ENCODE assay signal across 13 cellular contexts in the genomic region with DNA sequence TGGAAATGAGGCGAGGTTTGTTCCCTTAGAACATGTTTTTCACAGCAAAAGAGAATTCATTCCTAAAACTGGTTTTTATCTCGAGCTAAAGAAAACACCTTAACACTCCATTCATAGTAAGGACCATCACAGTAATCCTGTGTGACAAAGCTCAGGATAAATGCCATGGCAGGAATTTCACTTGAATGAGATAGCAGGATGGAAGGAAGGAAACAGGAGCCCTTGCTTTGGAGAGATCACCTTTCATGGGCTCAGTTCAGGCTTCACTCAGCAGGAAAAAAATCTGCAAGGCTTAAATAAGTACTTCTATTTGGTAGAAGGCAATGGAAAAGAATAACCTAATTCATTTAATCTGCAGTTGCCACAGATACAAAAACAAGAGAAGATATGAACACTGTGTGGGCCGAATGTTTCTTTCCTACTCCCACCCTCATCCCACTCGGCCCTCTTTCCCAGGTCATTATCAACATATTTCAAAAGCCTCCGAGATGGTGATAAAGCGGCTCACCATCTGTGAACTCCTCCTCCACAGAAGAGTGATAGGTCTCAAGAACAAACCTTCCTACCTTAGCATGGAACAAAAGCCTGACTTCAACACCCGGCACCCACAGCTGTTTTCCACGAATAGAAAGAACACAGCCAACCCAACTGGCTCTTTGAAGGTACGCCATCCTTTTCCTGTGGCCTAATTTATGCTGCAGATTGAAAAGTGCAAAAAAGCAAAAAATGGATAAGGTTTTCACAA. TPM values are rescaled to one million over a fixed set of nuclear protein-coding genes. Genes with fewer than 3 reads are reported as not detected.
A peak's percentile ranks its signal among the peaks of the same experiment; 100 is the strongest.
DNase-seq lines count a peak whose midpoint lies in the region; ATAC-seq lines count a peak whose summit lies in the region.
"Had no signal": no experiment of that assay in that cellular context is flagged by ENCODE, and none has a peak within 500 bp of the region (broad histone marks: within the 10 kb centered on the region; RNA-seq: fewer than 3 reads in every experiment).

No MANE protein-coding gene starts in this region.

- peaks cover 57% of the 10 kb centered on the region for H3K36me3 Mint-ChIP-seq in activated CD4-positive, alpha-beta T cell treated with anti-CD3 and anti-CD28 coated beads for 36 hours (ENCODE audit: low read depth)
- peaks cover 42% of the 10 kb centered on the region for H3K36me3 Mint-ChIP-seq in activated CD4-positive, alpha-beta memory T cell treated with anti-CD3 and anti-CD28 coated beads for 36 hours
- peaks cover 11% of the 10 kb centered on the region for H3K36me3 Mint-ChIP-seq in effector memory CD8-positive, alpha-beta T cell (ENCODE audit: insufficient read depth)

- peaks cover 60% of the 10 kb centered on the region for H3K4me1 Mint-ChIP-seq in activated CD4-positive, alpha-beta T cell treated with anti-CD3 and anti-CD28 coated beads for 36 hours
- H3K4me1 Mint-ChIP-seq in activated CD4-positive, alpha-beta memory T cell treated with anti-CD3 and anti-CD28 coated beads for 36 hours (ENCODE audit: low read depth): peaks cover 60% of the 10 kb centered on the region
- peaks cover 3 to 50% of the 10 kb centered on the region in 2 donors for H3K4me1 Mint-ChIP-seq in effector memory CD8-positive, alpha-beta T cell (ENCODE audit: low read depth in 2 of 2)

- POLR2A ChIA-PET in activated CD4-positive, alpha-beta T cell treated with anti-CD3 and anti-CD28 coated beads for 36 hours (lab: Charles Lee): no interaction called here
- POLR2A ChIA-PET in activated CD4-positive, alpha-beta memory T cell treated with anti-CD3 and anti-CD28 coated beads for 36 hours (lab: Charles Lee): no interaction called here

- H3K9me3 Mint-ChIP-seq in activated CD4-positive, alpha-beta T cell treated with anti-CD3 and anti-CD28 coated beads for 36 hours (ENCODE audit: low read depth): no peaks in the 10 kb centered on the region
- H3K9me3 Mint-ChIP-seq in activated CD4-positive, alpha-beta memory T cell treated with anti-CD3 and anti-CD28 coated beads for 36 hours: no peaks in the 10 kb centered on the region
- no peaks in the 10 kb centered on the region for H3K9me3 Mint-ChIP-seq in effector memory CD8-positive, alpha-beta T cell

- peak overlapping the region; percentile 80 for H3K27ac Mint-ChIP-seq in activated CD4-positive, alpha-beta T cell treated with anti-CD3 and anti-CD28 coated beads for 36 hours
- H3K27ac Mint-ChIP-seq in activated CD4-positive, alpha-beta memory T cell treated with anti-CD3 and anti-CD28 coated beads for 36 hours: peak overlapping the region; percentile 81
- no peak overlapping the region for H3K27ac Mint-ChIP-seq in effector memory CD8-positive, alpha-beta T cell

- H3K4me3 Mint-ChIP-seq in activated CD4-positive, alpha-beta T cell treated with anti-CD3 and anti-CD28 coated beads for 36 hours: peak overlapping the region; percentile 42
- peak overlapping the region; percentile 58 for H3K4me3 Mint-ChIP-seq in activated CD4-positive, alpha-beta memory T cell treated with anti-CD3 and anti-CD28 coated beads for 36 hours
- peak overlapping the region in 1 of 2 donors; percentile 57 for H3K4me3 Mint-ChIP-seq in effector memory CD8-positive, alpha-beta T cell

- no peaks in the 10 kb centered on the region for H3K27me3 Mint-ChIP-seq in activated CD4-positive, alpha-beta T cell treated with anti-CD3 and anti-CD28 coated beads for 36 hours
- no peaks in the 10 kb centered on the region for H3K27me3 Mint-ChIP-seq in activated CD4-positive, alpha-beta memory T cell treated with anti-CD3 and anti-CD28 coated beads for 36 hours
- H3K27me3 Mint-ChIP-seq in effector memory CD8-positive, alpha-beta T cell: no peaks in the 10 kb centered on the region

- intact Hi-C loops in activated CD4-positive, alpha-beta T cell treated with anti-CD3 and anti-CD28 coated beads for 36 hours (cut with DNase I, micrococcal nuclease): no loop called here
- intact Hi-C loops in activated CD4-positive, alpha-beta memory T cell treated with anti-CD3 and anti-CD28 coated beads for 36 hours (cut with micrococcal nuclease): loop anchor here (1.0 to 2.0 kb wide), 3 partner anchors 10 to 36 kb away; no protein-coding TSS in a partner anchor

- peak; percentile 51 for DNase-seq in activated CD4-positive, alpha-beta T cell treated with anti-CD3 and anti-CD28 coated beads for 36 hours
- DNase-seq in activated CD4-positive, alpha-beta T cell treated with anti-CD3 and anti-CD28 coated beads for 1 hour: no peak
- peak; percentile 55 for DNase-seq in activated CD4-positive, alpha-beta memory T cell treated with anti-CD3 and anti-CD28 coated beads for 36 hours
- peak in 1 of 3 experiments; percentile 25 for DNase-seq in effector memory CD8-positive, alpha-beta T cell
- no peak for DNase-seq in stimulated activated naive CD8-positive, alpha-beta T cell treated with anti-CD3 and anti-CD28 coated beads, Interleukin-15, Interleukin-2, amounts not matched to agents 100 U/mL and 50 U/mL, for 24 hours
- DNase-seq in NCI-H1048 (lab: John Stamatoyannopoulos, UW): no peak
- DNase-seq in amniotic stem cell (lab: John Stamatoyannopoulos, UW): no peak
- DNase-seq in NCI-H1417 (lab: John Stamatoyannopoulos, UW): no peak
- DNase-seq: GF-D8, GOT3, NCI-H526 treated with DMSO at 0.1 percent for 48 hours, SJCRH30 had no signal

- CTCF ChIA-PET in activated CD4-positive, alpha-beta T cell treated with anti-CD3 and anti-CD28 coated beads for 36 hours (lab: Charles Lee): interaction anchor here (0.9 to 1.0 kb wide), 2 partner anchors 27 to 54 kb away, joined by 3 read pairs; no protein-coding TSS in a partner anchor
- CTCF ChIA-PET in activated CD4-positive, alpha-beta memory T cell treated with anti-CD3 and anti-CD28 coated beads for 36 hours (lab: Charles Lee): interaction anchor here (1.0 to 2.8 kb wide), 3 partner anchors 24 to 33 kb away, joined by 5 to 15 read pairs (median 6); no protein-coding TSS in a partner anchor

- ATAC-seq in activated CD4-positive, alpha-beta T cell treated with anti-CD3 and anti-CD28 coated beads for 36 hours: peak; percentile 52
- ATAC-seq in effector memory CD8-positive, alpha-beta T cell (replicated peaks): peak; percentile 83
- peak; percentile 75 for ATAC-seq in stimulated activated naive CD8-positive, alpha-beta T cell treated with anti-CD3 and anti-CD28 coated beads, Interleukin-15, Interleukin-2, amounts not matched to agents 100 U/mL and 50 U/mL, for 24 hours
- ATAC-seq: A549 had no signal

RNA-seq across cellular contexts. Expression of gene BCL2, which starts 28.9 kb away (rescaled TPM):
- total RNA-seq in activated CD4-positive, alpha-beta T cell treated with anti-CD3 and anti-CD28 coated beads for 36 hours: 10 to 100 TPM; 66.0 to 88.9 TPM
- 10 to 100 TPM; 66.9 to 67.9 TPM for total RNA-seq in activated CD4-positive, alpha-beta memory T cell treated with anti-CD3 and anti-CD28 coated beads for 36 hours

Comparison
In these comparisons a context has a peak if more than half of its experiments do, and no peak if none do; other contexts are left out.
1. DNase-seq: peak in activated CD4-positive, alpha-beta T cell treated with anti-CD3 and anti-CD28 coated beads for 36 hours (single experiment) and activated CD4-positive, alpha-beta memory T cell treated with anti-CD3 and anti-CD28 coated beads for 36 hours (single experiment); none in activated CD4-positive, alpha-beta T cell treated with anti-CD3 and anti-CD28 coated beads for 1 hour (single experiment), stimulated activated naive CD8-positive, alpha-beta T cell treated with anti-CD3 and anti-CD28 coated beads, Interleukin-15, Interleukin-2, amounts not matched to agents 100 U/mL and 50 U/mL, for 24 hours (single experiment), NCI-H1048 (single experiment), amniotic stem cell (single experiment) and NCI-H1417 (0 of 3).
2. H3K27ac Mint-ChIP-seq: peak in activated CD4-positive, alpha-beta T cell treated with anti-CD3 and anti-CD28 coated beads for 36 hours (single experiment) and activated CD4-positive, alpha-beta memory T cell treated with anti-CD3 and anti-CD28 coated beads for 36 hours (single experiment); none in effector memory CD8-positive, alpha-beta T cell (0 of 2).
3. Peak in every context shown above with its lines, with median percentiles within 50 percentile points of each other: ATAC-seq.